Comparison of ENCODE assay signal across 1 cellular context in genomic region chr4:775485-775884, GRCh38. TPM values are rescaled to one million over a fixed set of nuclear protein-coding genes. Genes with fewer than 3 reads are reported as not detected.
"Had no signal": no experiment of that assay in that cellular context is flagged by ENCODE, and none has a peak within 500 bp of the region (broad histone marks: within the 10 kb centered on the region; RNA-seq: fewer than 3 reads in every experiment).

No MANE protein-coding gene starts in this region.

RNA-seq across cellular contexts. Expression of gene CPLX1, which starts 50.4 kb away (rescaled TPM):
- total RNA-seq: glomerular endothelial cell had no signal
